Comparison of ENCODE assay signal across 8 cellular contexts in the genomic region with DNA sequence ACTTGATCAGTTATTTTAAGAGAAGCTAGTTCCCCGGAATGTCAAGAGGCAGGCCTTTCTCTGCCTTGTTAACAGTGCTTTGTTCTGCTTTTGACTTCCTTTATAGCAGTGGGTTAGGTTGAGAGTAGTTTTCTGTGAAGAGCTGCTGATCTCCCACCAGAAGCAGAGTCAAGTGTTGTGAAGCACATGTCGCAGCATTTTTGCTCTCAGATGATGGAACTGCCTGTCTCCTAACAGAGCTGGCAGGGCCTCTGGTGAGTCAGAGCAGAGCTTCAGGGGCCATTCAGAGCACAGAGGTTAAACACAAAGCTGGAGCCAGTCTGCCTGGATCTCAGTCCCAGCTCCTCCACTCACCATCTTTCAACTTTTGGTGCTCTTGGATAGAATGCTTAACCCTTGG.
DNase-seq lines count a peak whose midpoint lies in the region; TF ChIP-seq lines count a peak whose summit lies in the region.

No MANE protein-coding gene starts in this region.

- no peak overlapping the region for H3K9ac ChIP-seq in parathyroid adenoma

- peak overlapping the region; percentile 26 for H2AFZ ChIP-seq in parathyroid adenoma

- DNase-seq in GM04504 (ENCODE audit: low read depth), result peak; percentile 56
- peak; percentile 77 for DNase-seq in NCI-H446 treated with DMSO at 0.1 percent for 48 hours (lab: John Stamatoyannopoulos, UW)
- DNase-seq in fibroblast of mammary gland (ENCODE audit: low read depth), result peak; percentile 77
- no peak for DNase-seq in RKO (ENCODE audit: low spot score)
- DNase-seq in foreskin melanocyte, result no peak
- no peak for DNase-seq in coronary artery (ENCODE audit: low spot score)
- no peak for DNase-seq in stimulated activated CD4-positive, alpha-beta T cell treated with anti-CD3 and anti-CD28 coated beads, Interleukin-12 subunit alpha, Interleukin-12 subunit beta, amount 100 ng/mL, for 4 hours

- no peaks in the 10 kb centered on the region for H3K79me2 ChIP-seq in parathyroid adenoma

- H3K36me3 ChIP-seq in parathyroid adenoma (ENCODE audit: control insufficient read depth, insufficient read depth, low read length), result no peaks in the 10 kb centered on the region

- no peak overlapping the region for H3K27ac ChIP-seq in parathyroid adenoma
- H3K27ac ChIP-seq in coronary artery, result no peak overlapping the region

- no peaks in the 10 kb centered on the region for H3K9me3 ChIP-seq in parathyroid adenoma (ENCODE audit: control insufficient read depth, low read length)

- H3K4me1 ChIP-seq in parathyroid adenoma, result no peaks in the 10 kb centered on the region

- H3K27me3 ChIP-seq in parathyroid adenoma (ENCODE audit: control insufficient read depth, insufficient read depth, low read length), result no peaks in the 10 kb centered on the region

- H3K4me3 ChIP-seq in fibroblast of mammary gland (ENCODE audit: control insufficient read depth, low read depth, low read length) (no peak overlapping the region), parathyroid adenoma (ENCODE audit: low read depth, low read length) (no peak overlapping the region), coronary artery (no peak overlapping the region)

- TF ChIP-seq CTCF in fibroblast of mammary gland (conservative IDR thresholded peaks at IDR 0.05; ENCODE audit: control insufficient read depth, insufficient read depth, low read depth, low read length) (no peak), parathyroid adenoma (IDR thresholded peaks at IDR 0.05) (no peak), coronary artery (IDR thresholded peaks at IDR 0.05) (no peak)

- H3K4me2 ChIP-seq in parathyroid adenoma (ENCODE audit: low read length), result no peak overlapping the region

Comparison
In these comparisons a context has a peak if more than half of its experiments do, and no peak if none do; other contexts are left out.
1. DNase-seq: peak in GM04504 (single experiment), NCI-H446 treated with DMSO at 0.1 percent for 48 hours (single experiment) and fibroblast of mammary gland (single experiment); none in RKO (single experiment), foreskin melanocyte (single experiment), coronary artery (single experiment) and stimulated activated CD4-positive, alpha-beta T cell treated with anti-CD3 and anti-CD28 coated beads, Interleukin-12 subunit alpha, Interleukin-12 subunit beta, amount 100 ng/mL, for 4 hours (single experiment).